Comparison of ENCODE assay signal across 28 cellular contexts in the genomic region with DNA sequence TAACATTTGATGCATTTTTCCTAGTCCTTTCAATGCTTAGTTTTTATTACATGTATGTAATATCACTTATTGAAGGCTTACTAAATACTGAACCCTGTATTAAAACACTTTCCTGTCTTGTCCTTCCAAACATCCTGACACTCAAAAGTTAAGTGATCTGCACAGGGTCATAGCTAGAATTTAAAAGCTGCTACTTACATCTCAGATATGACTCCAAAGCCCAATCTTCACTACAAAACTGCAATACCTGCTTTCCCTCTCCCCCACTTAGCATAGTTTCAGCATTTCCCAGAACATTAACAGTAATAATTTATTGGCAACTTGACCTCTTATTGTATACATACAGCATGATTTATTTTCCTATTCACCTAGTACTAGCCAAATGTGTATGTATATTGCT.
"Had no signal": no experiment of that assay in that cellular context is flagged by ENCODE, and none has a peak within 500 bp of the region (broad histone marks: within the 10 kb centered on the region; RNA-seq: fewer than 3 reads in every experiment).

No MANE protein-coding gene starts in this region.

- H3K27me3 ChIP-seq: ascending aorta, pancreas, uterus had no signal

- H3K36me3 ChIP-seq: pancreas, uterus had no signal

- H3K4me3 Mint-ChIP-seq: activated CD4-positive, alpha-beta T cell treated with anti-CD3 and anti-CD28 coated beads, Interleukin-2, amount 10 ng/mL, durations not matched to agents 24 days and 14 days; activated naive CD4-positive, alpha-beta T cell treated with anti-CD3 and anti-CD28 coated beads, Interleukin-2, amount 10 ng/mL, durations not matched to agents 7 days and 5 days; activated T-cell treated with anti-CD3 and anti-CD28 coated beads, Interleukin-2, amount 50 U/mL, for 4 hours; effector memory CD8-positive, alpha-beta T cell; mesothelial cell of epicardium; naive B cell; nephron progenitor cell; stimulated activated memory B cell treated with anti-CD40 and anti-IgM and Interleukin-4, amounts not matched to agents 10 μg/mL and 1 μg/mL and 100 μg/mL, for 72 hours; stimulated activated naive CD8-positive, alpha-beta T cell treated with anti-CD3 and anti-CD28 coated beads, Interleukin-15, amount 100 ng/mL, for 72 hours; type B pancreatic cell had no signal

- H3K9me3 ChIP-seq: ascending aorta, pancreas, psoas muscle, uterus had no signal

- ATAC-seq: activated T-cell treated with anti-CD3 and anti-CD28 coated beads, Interleukin-2, amount 50 U/mL, for 4 hours; effector memory CD8-positive, alpha-beta T cell; left cardiac atrium; pancreas; psoas muscle; stimulated activated memory B cell treated with anti-CD40 and anti-IgM and Interleukin-4, amounts not matched to agents 10 μg/mL and 1 μg/mL and 100 μg/mL, for 72 hours; stimulated activated naive CD8-positive, alpha-beta T cell treated with anti-CD3 and anti-CD28 coated beads, Interleukin-15, amount 100 ng/mL, for 72 hours had no signal

- H3K27me3 Mint-ChIP-seq: activated naive CD8-positive, alpha-beta T cell treated with anti-CD3 and anti-CD28 coated beads, Interleukin-2, amount 10 ng/mL, durations not matched to agents 7 days and 5 days; effector memory CD8-positive, alpha-beta T cell; naive B cell; stimulated activated memory B cell treated with anti-CD40 and anti-IgM and Interleukin-4, amounts not matched to agents 10 μg/mL and 1 μg/mL and 100 μg/mL, for 72 hours; stimulated activated naive CD8-positive, alpha-beta T cell treated with anti-CD3 and anti-CD28 coated beads, Interleukin-15, amount 100 ng/mL, for 72 hours; type B pancreatic cell had no signal

- H3K4me1 ChIP-seq: uterus had no signal

- H3K27ac ChIP-seq: ascending aorta, coronary artery, pancreas, psoas muscle, uterus had no signal

- H3K27ac Mint-ChIP-seq: activated CD4-positive, alpha-beta T cell treated with anti-CD3 and anti-CD28 coated beads, Interleukin-2, amount 10 ng/mL, durations not matched to agents 24 days and 14 days; activated naive CD4-positive, alpha-beta T cell treated with anti-CD3 and anti-CD28 coated beads, Interleukin-2, amount 10 ng/mL, durations not matched to agents 7 days and 5 days; effector memory CD8-positive, alpha-beta T cell; mesothelial cell of epicardium; nephron progenitor cell; stimulated activated memory B cell treated with anti-CD40 and anti-IgM and Interleukin-4, amounts not matched to agents 10 μg/mL and 1 μg/mL and 100 μg/mL, for 72 hours; type B pancreatic cell had no signal

- H3K4me3 ChIP-seq: ascending aorta, coronary artery, pancreas, psoas muscle, smooth muscle cell, uterus had no signal

- H3K9me3 Mint-ChIP-seq: activated CD4-positive, alpha-beta T cell treated with anti-CD3 and anti-CD28 coated beads, Interleukin-2, amount 10 ng/mL, durations not matched to agents 24 days and 14 days; activated naive CD4-positive, alpha-beta T cell treated with anti-CD3 and anti-CD28 coated beads, Interleukin-2, amount 10 ng/mL, durations not matched to agents 7 days and 5 days; activated naive CD8-positive, alpha-beta T cell treated with anti-CD3 and anti-CD28 coated beads, Interleukin-2, amount 10 ng/mL, durations not matched to agents 7 days and 5 days; activated T-cell treated with anti-CD3 and anti-CD28 coated beads, Interleukin-2, amount 50 U/mL, for 4 hours; effector memory CD8-positive, alpha-beta T cell; mesothelial cell of epicardium; naive B cell; nephron progenitor cell; stimulated activated memory B cell treated with anti-CD40 and anti-IgM and Interleukin-4, amounts not matched to agents 10 μg/mL and 1 μg/mL and 100 μg/mL, for 72 hours; stimulated activated naive CD8-positive, alpha-beta T cell treated with anti-CD3 and anti-CD28 coated beads, Interleukin-15, amount 100 ng/mL, for 72 hours; type B pancreatic cell had no signal

- DNase-seq: activated CD4-positive, alpha-beta T cell treated with anti-CD3 and anti-CD28 coated beads, Interleukin-2, amount 10 ng/mL, durations not matched to agents 24 days and 14 days; activated CD4-positive, CD25-positive, alpha-beta regulatory T cell treated with anti-CD3 and anti-CD28 coated beads, Interleukin-2, amount 50 U/mL, for 72 hours; activated gamma-delta T cell; activated naive CD4-positive, alpha-beta T cell treated with anti-CD3 and anti-CD28 coated beads, Interleukin-2, amount 10 ng/mL, durations not matched to agents 7 days and 5 days; activated naive CD8-positive, alpha-beta T cell treated with anti-CD3 and anti-CD28 coated beads, Interleukin-2, amount 10 ng/mL, durations not matched to agents 7 days and 5 days; activated T-cell treated with anti-CD3 and anti-CD28 coated beads, Interleukin-2, amount 50 U/mL, for 4 hours; effector memory CD8-positive, alpha-beta T cell; foreskin fibroblast; head of caudate nucleus; hippocampal formation; left cardiac atrium; naive B cell; nephron progenitor cell; pancreas; psoas muscle; stimulated activated CD4-positive, alpha-beta T cell treated with anti-CD3 and anti-CD28 coated beads, Interleukin-1b, Interleukin-23, amount 100 ng/mL, for 48 hours; stimulated activated CD4-positive, alpha-beta T cell treated with anti-CD3 and anti-CD28 coated beads, Interleukin-4, amount 100 ng/mL, for 4 hours; stimulated activated CD8-positive, alpha-beta memory T cell treated with anti-CD3 and anti-CD28 coated beads, Interleukin-4, amount 100 ng/mL, for 48 hours; stimulated activated naive CD8-positive, alpha-beta T cell treated with anti-CD3 and anti-CD28 coated beads, Interleukin-15, amount 100 ng/mL, for 72 hours; substantia nigra; T1000; uterus had no signal
